In genomic region chr19:18486746-18487145, GRCh38 we compare ENCODE assay signal across 15 cellular contexts. TPM values are rescaled to one million over a fixed set of nuclear protein-coding genes. Genes with fewer than 3 reads are reported as not detected.
A peak's percentile ranks its signal among the peaks of the same experiment; 100 is the strongest.
DNase-seq lines count a peak whose midpoint lies in the region; ATAC-seq and TF ChIP-seq lines count a peak whose summit lies in the region.
"Had no signal": no experiment of that assay in that cellular context is flagged by ENCODE, and none has a peak within 500 bp of the region (broad histone marks: within the 10 kb centered on the region; RNA-seq: fewer than 3 reads in every experiment).

No MANE protein-coding gene starts in this region.

- no peak overlapping the region for H3K4me3 ChIP-seq in trophoblast cell (ENCODE audit: low read depth, low read length)
- H3K4me3 ChIP-seq: HAP-1, right lobe of liver had no signal

- no peaks in the 10 kb centered on the region for H3K27me3 ChIP-seq in CD4-positive, alpha-beta T cell (ENCODE audit: control insufficient read depth, insufficient read depth, low read length)
- H3K27me3 ChIP-seq in trophoblast cell (ENCODE audit: insufficient read depth, low read length): no peaks in the 10 kb centered on the region
- H3K27me3 ChIP-seq: right lobe of liver had no signal

- H3K4me1 Mint-ChIP-seq in CD4-positive, alpha-beta T cell (ENCODE audit: low read depth): peaks cover 48% of the 10 kb centered on the region
- H3K4me1 Mint-ChIP-seq in HFFc6 (ENCODE audit: low read depth): peaks cover 50% of the 10 kb centered on the region
- peaks cover 94% of the 10 kb centered on the region for H3K4me1 Mint-ChIP-seq in dendritic cell treated with granulocyte-macrophage colony-stimulating factor and Interleukin-4, amounts not matched to agents 40 ng/mL and 50 ng/mL, for 4 days (ENCODE audit: low read depth)

- no peak for TF ChIP-seq CTCF in CD4-positive, alpha-beta T cell (IDR thresholded peaks at IDR 0.05)
- no peak for TF ChIP-seq CTCF in HFFc6 (IDR thresholded peaks at IDR 0.05)

- H3K79me1 ChIP-seq in trophoblast cell (ENCODE audit: low read length): no peaks in the 10 kb centered on the region

- peak overlapping the region; percentile 49 for H3K18ac ChIP-seq in trophoblast cell (ENCODE audit: low read length)

- no peak overlapping the region for H3K23ac ChIP-seq in trophoblast cell (ENCODE audit: low read length)

- no peaks in the 10 kb centered on the region for H3K9me3 Mint-ChIP-seq in CD4-positive, alpha-beta T cell
- H3K9me3 Mint-ChIP-seq in HFFc6: no peaks in the 10 kb centered on the region
- H3K9me3 Mint-ChIP-seq in dendritic cell treated with granulocyte-macrophage colony-stimulating factor and Interleukin-4, amounts not matched to agents 40 ng/mL and 50 ng/mL, for 4 days: no peaks in the 10 kb centered on the region
- H3K9me3 Mint-ChIP-seq: activated naive CD4-positive, alpha-beta T cell treated with anti-CD3 and anti-CD28 coated beads, Interleukin-2, amount 10 ng/mL, durations not matched to agents 7 days and 5 days; stimulated activated naive B cell treated with anti-CD40 and anti-IgM and Interleukin-4, amounts not matched to agents 10 μg/mL and 1 μg/mL and 100 μg/mL, for 72 hours had no signal

- CTCF ChIA-PET in CD4-positive, alpha-beta T cell (lab: Charles Lee): interaction anchor here (1.0 to 3.1 kb wide), 2 partner anchors 34 to 65 kb away, joined by 3 to 15 read pairs; partner anchors contain the start of gene ELL

- no CpG with 5 or more reads among the region's 8 CpGs for WGBS in trophoblast cell (ENCODE audit: extremely low coverage, insufficient coverage, insufficient read length)

- peaks cover 4% of the 10 kb centered on the region for H3K36me3 Mint-ChIP-seq in CD4-positive, alpha-beta T cell (ENCODE audit: low read depth)
- H3K36me3 Mint-ChIP-seq in HFFc6 (ENCODE audit: low read depth): no peaks in the 10 kb centered on the region; the same call in 1 of the 2 replicates
- H3K36me3 Mint-ChIP-seq in dendritic cell treated with granulocyte-macrophage colony-stimulating factor and Interleukin-4, amounts not matched to agents 40 ng/mL and 50 ng/mL, for 4 days (ENCODE audit: low read depth): peaks cover 68% of the 10 kb centered on the region
- H3K36me3 Mint-ChIP-seq: activated naive CD4-positive, alpha-beta T cell treated with anti-CD3 and anti-CD28 coated beads, Interleukin-2, amount 10 ng/mL, durations not matched to agents 7 days and 5 days had no signal

- H3K79me2 ChIP-seq in trophoblast cell (ENCODE audit: control insufficient read depth, insufficient read depth, low read length, poor library complexity): peaks cover 4% of the 10 kb centered on the region

- no peak overlapping the region for H4K91ac ChIP-seq in trophoblast cell (ENCODE audit: low read depth, low read length)

- no peak overlapping the region for H3K27ac ChIP-seq in CD4-positive, alpha-beta T cell (ENCODE audit: low read depth, low read length)
- H3K27ac ChIP-seq in trophoblast cell (ENCODE audit: low read depth, low read length): no peak overlapping the region
- H3K27ac ChIP-seq: right lobe of liver had no signal

- intact Hi-C loops in CD4-positive, alpha-beta T cell (cut with DNase I, micrococcal nuclease): no loop called here
- intact Hi-C loops in dendritic cell treated with granulocyte-macrophage colony-stimulating factor and Interleukin-4, amounts not matched to agents 40 ng/mL and 50 ng/mL, for 4 days (cut with micrococcal nuclease): loop anchor here (2.0 to 5.0 kb wide), 2 partner anchors 14 to 36 kb away; partner anchors contain the start of gene ELL

- H2BK120ac ChIP-seq in trophoblast cell (ENCODE audit: insufficient read depth, low read length, poor library complexity): no peak overlapping the region

- no peak for ATAC-seq in CD4-positive, alpha-beta T cell (ENCODE audit: poor library complexity)
- no peak for ATAC-seq in GM19328 (IDR thresholded peaks at IDR 0.05; ENCODE audit: unreplicated experiment)
- ATAC-seq: stimulated activated naive B cell treated with anti-CD40 and anti-IgM and Interleukin-4, amounts not matched to agents 10 μg/mL and 1 μg/mL and 100 μg/mL, for 72 hours had no signal

- H3K9me3 ChIP-seq in CD4-positive, alpha-beta T cell (ENCODE audit: control insufficient read depth, low read length): no peaks in the 10 kb centered on the region
- H3K9me3 ChIP-seq in trophoblast cell (ENCODE audit: insufficient read depth, low read depth, low read length): peaks cover 1% of the 10 kb centered on the region
- H3K9me3 ChIP-seq: HAP-1, right lobe of liver had no signal

- H3K4me1 ChIP-seq in trophoblast cell (ENCODE audit: control insufficient read depth in 1 of 2, insufficient read depth in 2 of 2, low read length in 2 of 2): peaks cover 14% of the 10 kb centered on the region in 2 experiments
- H3K4me1 ChIP-seq: HAP-1 had no signal

- H4K12ac ChIP-seq in trophoblast cell (ENCODE audit: low read depth, low read length): no peak overlapping the region

- H3K4me3 Mint-ChIP-seq in CD4-positive, alpha-beta T cell: no peak overlapping the region
- peak overlapping the region; percentile 68 for H3K4me3 Mint-ChIP-seq in HFFc6
- H3K4me3 Mint-ChIP-seq in dendritic cell treated with granulocyte-macrophage colony-stimulating factor and Interleukin-4, amounts not matched to agents 40 ng/mL and 50 ng/mL, for 4 days: peak overlapping the region; percentile 27
- H3K4me3 Mint-ChIP-seq: activated naive CD4-positive, alpha-beta T cell treated with anti-CD3 and anti-CD28 coated beads, Interleukin-2, amount 10 ng/mL, durations not matched to agents 7 days and 5 days; naive thymus-derived CD4-positive, alpha-beta T cell; stimulated activated naive B cell treated with anti-CD40 and anti-IgM and Interleukin-4, amounts not matched to agents 10 μg/mL and 1 μg/mL and 100 μg/mL, for 72 hours had no signal

- no peak overlapping the region for H3K14ac ChIP-seq in trophoblast cell (ENCODE audit: low read length)

- POLR2A ChIA-PET in CD4-positive, alpha-beta T cell (lab: Charles Lee): interaction anchor here (1.0 kb wide), 1 partner anchor 9 kb away, joined by 5 read pairs; no protein-coding TSS in a partner anchor

- H3K36me3 ChIP-seq in trophoblast cell (ENCODE audit: control insufficient read depth in 1 of 2, insufficient read depth in 2 of 2, low read length in 2 of 2): peaks cover 0 to 3% of the 10 kb centered on the region in 2 experiments
- H3K36me3 ChIP-seq: HAP-1, right lobe of liver had no signal

- no peak overlapping the region for H3K4me2 ChIP-seq in trophoblast cell (ENCODE audit: low read length)

- no peak overlapping the region for H3K9ac ChIP-seq in trophoblast cell (ENCODE audit: low read length)

- no peak for DNase-seq in CD4-positive, alpha-beta T cell
- no peak for DNase-seq in HFFc6
- DNase-seq in trophoblast cell: no peak
- DNase-seq in AG08395 (ENCODE audit: low spot score): no peak
- no peak for DNase-seq in DMS79 treated with DMSO at 0.1 percent for 48 hours (lab: John Stamatoyannopoulos, UW)
- no peak for DNase-seq in LoVo (ENCODE audit: low spot score)
- DNase-seq: activated naive CD4-positive, alpha-beta T cell treated with anti-CD3 and anti-CD28 coated beads, Interleukin-2, amount 10 ng/mL, durations not matched to agents 7 days and 5 days; NCI-H187 treated with DMSO at 0.1 percent for 48 hours; NCI-H526; stimulated activated naive B cell treated with anti-CD40 and anti-IgM and Interleukin-4, amounts not matched to agents 10 μg/mL and 1 μg/mL and 100 μg/mL, for 72 hours had no signal

- no peak overlapping the region for H2BK5ac ChIP-seq in trophoblast cell (ENCODE audit: low read depth, low read length, poor library complexity)

- peak overlapping the region; percentile 32 for H3K27ac Mint-ChIP-seq in CD4-positive, alpha-beta T cell
- peak overlapping the region; percentile 87 for H3K27ac Mint-ChIP-seq in HFFc6
- H3K27ac Mint-ChIP-seq in dendritic cell treated with granulocyte-macrophage colony-stimulating factor and Interleukin-4, amounts not matched to agents 40 ng/mL and 50 ng/mL, for 4 days: peak overlapping the region; percentile 74
- H3K27ac Mint-ChIP-seq: activated naive CD4-positive, alpha-beta T cell treated with anti-CD3 and anti-CD28 coated beads, Interleukin-2, amount 10 ng/mL, durations not matched to agents 7 days and 5 days; stimulated activated naive B cell treated with anti-CD40 and anti-IgM and Interleukin-4, amounts not matched to agents 10 μg/mL and 1 μg/mL and 100 μg/mL, for 72 hours had no signal

- H3K27me3 Mint-ChIP-seq in CD4-positive, alpha-beta T cell: no peaks in the 10 kb centered on the region
- H3K27me3 Mint-ChIP-seq in HFFc6 (ENCODE audit: insufficient read depth): no peaks in the 10 kb centered on the region; the same call in 1 of the 2 replicates
- H3K27me3 Mint-ChIP-seq in dendritic cell treated with granulocyte-macrophage colony-stimulating factor and Interleukin-4, amounts not matched to agents 40 ng/mL and 50 ng/mL, for 4 days: no peaks in the 10 kb centered on the region
- H3K27me3 Mint-ChIP-seq: activated naive CD4-positive, alpha-beta T cell treated with anti-CD3 and anti-CD28 coated beads, Interleukin-2, amount 10 ng/mL, durations not matched to agents 7 days and 5 days; naive thymus-derived CD4-positive, alpha-beta T cell; stimulated activated naive B cell treated with anti-CD40 and anti-IgM and Interleukin-4, amounts not matched to agents 10 μg/mL and 1 μg/mL and 100 μg/mL, for 72 hours had no signal

- no peak overlapping the region for H4K8ac ChIP-seq in trophoblast cell (ENCODE audit: low read depth, low read length)

- no peak overlapping the region for H2AFZ ChIP-seq in trophoblast cell (ENCODE audit: insufficient read depth, low read length, poor library complexity)

- H2BK12ac ChIP-seq in trophoblast cell (ENCODE audit: low read length): no peak overlapping the region

- H2AK5ac ChIP-seq in trophoblast cell (ENCODE audit: low read length): no peak overlapping the region

- peak overlapping the region; percentile 4 for H3K4ac ChIP-seq in trophoblast cell (ENCODE audit: low read depth, low read length)

RNA-seq across cellular contexts. Expression of gene ELL, which starts 35.1 kb away (rescaled TPM):
- total RNA-seq in CD4-positive, alpha-beta T cell: 10 to 100 TPM; 46.2 to 46.8 TPM
- total RNA-seq in HFFc6 (2021; fragmentation: NEBNext Ultra II Directional; extraction: Animal tissue kit (Norgen Biotek cat#: 25700)): 10 to 100 TPM; 15.7 to 17.8 (median 16.4) TPM
- polyA plus RNA-seq in trophoblast cell (2013): 26.7 and 26.8 TPM in 2 replicates

RNA-seq across cellular contexts. Expression of gene ISYNA1, which starts 48.8 kb away (rescaled TPM):
- 10 to 100 TPM; 34.1 to 41.3 TPM for total RNA-seq in CD4-positive, alpha-beta T cell
- 1 to 10 TPM; 2.3 to 3.7 (median 3.2) TPM for total RNA-seq in HFFc6 (2021; fragmentation: NEBNext Ultra II Directional; extraction: Animal tissue kit (Norgen Biotek cat#: 25700))
- polyA plus RNA-seq in trophoblast cell (2013): 476 and 488 TPM in 2 replicates

RNA-seq across cellular contexts. Expression of gene FKBP8, which starts 56.6 kb away (rescaled TPM):
- 100 to 1,000 TPM; 147 to 152 TPM for total RNA-seq in CD4-positive, alpha-beta T cell
- 100 to 1,000 TPM; 229 to 284 (median 241) TPM for total RNA-seq in HFFc6 (2021; fragmentation: NEBNext Ultra II Directional; extraction: Animal tissue kit (Norgen Biotek cat#: 25700))
- polyA plus RNA-seq in trophoblast cell (2013): 152 and 154 TPM in 2 replicates

Comparison
In these comparisons a context has a peak if more than half of its experiments do, and no peak if none do; other contexts are left out.
1. H3K27ac Mint-ChIP-seq: peak in every context shown above with its lines; median percentile 87 in HFFc6; 74 in dendritic cell treated with granulocyte-macrophage colony-stimulating factor and Interleukin-4, amounts not matched to agents 40 ng/mL and 50 ng/mL, for 4 days; 32 in CD4-positive, alpha-beta T cell.
2. RNA of gene ISYNA1, which starts 48.8 kb away (total RNA-seq): 34.1 to 41.3 TPM in CD4-positive, alpha-beta T cell; 2.3 to 3.7 TPM in HFFc6; every median in the first group is over 4 times any median in the second.